ENCODE assay signal across 8 cellular contexts in the genomic region with DNA sequence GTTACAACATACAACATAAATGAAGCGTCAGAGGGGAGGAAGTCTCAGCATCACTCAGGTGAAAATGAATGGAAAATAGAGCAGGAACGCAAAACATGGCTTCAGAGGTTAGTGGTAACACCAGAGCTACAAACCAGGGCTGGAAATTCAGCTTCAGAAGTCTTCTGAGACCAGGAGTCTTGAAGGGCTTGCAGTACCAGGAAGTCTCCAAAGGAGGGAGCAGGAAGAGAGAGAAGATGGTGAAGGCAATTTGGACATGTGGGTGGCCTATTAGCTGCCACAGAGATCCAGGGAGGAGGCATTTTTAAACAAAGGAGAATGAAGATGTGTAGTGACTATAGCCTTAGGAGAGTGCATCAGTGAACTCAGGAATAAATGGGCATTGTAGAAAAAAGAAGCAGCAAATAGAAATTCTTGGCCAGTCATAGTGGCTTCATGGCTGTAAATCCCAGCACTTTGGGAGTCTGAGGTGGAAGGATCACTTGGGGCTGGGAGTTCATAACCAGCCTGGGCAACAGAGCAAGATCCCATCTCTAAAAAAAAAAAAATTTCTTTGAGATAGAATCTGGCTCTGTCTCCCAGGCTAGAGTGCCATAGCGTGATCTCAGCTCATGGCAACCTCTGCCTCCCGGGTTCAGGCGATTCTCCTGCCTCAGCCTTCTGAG. TPM values are rescaled to one million over a fixed set of nuclear protein-coding genes. Genes with fewer than 3 reads are reported as not detected.
DNase-seq lines count a peak whose midpoint lies in the region; ATAC-seq, FAIRE-seq and TF ChIP-seq lines count a peak whose summit lies in the region.

No MANE protein-coding gene starts in this region.

- no peak overlapping the region for H3K4me3 ChIP-seq in GM12864 (ENCODE audit: low read depth, low read length)
- no peak overlapping the region for H3K4me3 ChIP-seq in osteoblast (ENCODE audit: insufficient read depth, low read length)

- H3K79me2 ChIP-seq in osteoblast (ENCODE audit: insufficient read depth, low read length) = no peaks in the 10 kb centered on the region

- peak overlapping the region; percentile 56 for H2AFZ ChIP-seq in osteoblast (ENCODE audit: low read length)

- DNase-seq in AG08396 (ENCODE audit: low spot score) (peak; percentile 71), GM12864 (ENCODE audit: low read depth) (peak; percentile 33), NCI-H526 (lab: John Stamatoyannopoulos, UW) (peak; percentile 48 to 66), frontal cortex (ENCODE audit: low spot score in 2 of 2) (peak; percentile 29 to 51), osteoblast (ENCODE audit: insufficient read length, low spot score, missing footprints) (peak; percentile 94)
- no peak for DNase-seq in activated T-cell treated with anti-CD3 and anti-CD28 coated beads, Interleukin-2, amount 50 U/mL, for 4 hours

- no peak for FAIRE-seq in frontal cortex (lab: Jason Lieb, UNC)

- ATAC-seq in HG03103 (IDR thresholded peaks at IDR 0.05; ENCODE audit: low read depth, unreplicated experiment) (peak; percentile 68), GM21528 (IDR thresholded peaks at IDR 0.05; ENCODE audit: low FRiP score, unreplicated experiment) (no peak)
- ATAC-seq in activated T-cell treated with anti-CD3 and anti-CD28 coated beads, Interleukin-2, amount 50 U/mL, for 4 hours = peak; percentile 63 to 67

- peaks cover 2% of the 10 kb centered on the region for H3K27me3 Mint-ChIP-seq in activated T-cell treated with anti-CD3 and anti-CD28 coated beads, Interleukin-2, amount 50 U/mL, for 4 hours (ENCODE audit: low read depth)

- H4K20me1 ChIP-seq in osteoblast (ENCODE audit: insufficient read depth, low read length) = no peaks in the 10 kb centered on the region

- TF ChIP-seq CTCF in GM12864 (IDR thresholded peaks at IDR 0.05; ENCODE audit: low read depth, low read length, missing control alignments) = peak; percentile 95
- peak; percentile 90 for TF ChIP-seq CTCF in osteoblast (IDR thresholded peaks at IDR 0.05; ENCODE audit: extremely low read depth, low read depth, low read length)

- H3K4me3 Mint-ChIP-seq in activated T-cell treated with anti-CD3 and anti-CD28 coated beads, Interleukin-2, amount 50 U/mL, for 4 hours = no peak overlapping the region

- H3K9me3 ChIP-seq in osteoblast (ENCODE audit: low read depth, low read length) = no peaks in the 10 kb centered on the region

- H3K4me1 Mint-ChIP-seq in activated T-cell treated with anti-CD3 and anti-CD28 coated beads, Interleukin-2, amount 50 U/mL, for 4 hours (ENCODE audit: low read depth) = no peaks in the 10 kb centered on the region

- H3K27ac ChIP-seq in osteoblast (ENCODE audit: low read depth, low read length) = no peak overlapping the region

- no peaks in the 10 kb centered on the region for H3K36me3 Mint-ChIP-seq in activated T-cell treated with anti-CD3 and anti-CD28 coated beads, Interleukin-2, amount 50 U/mL, for 4 hours (ENCODE audit: insufficient read depth)

- no peaks in the 10 kb centered on the region for H3K36me3 ChIP-seq in osteoblast (ENCODE audit: insufficient read depth, low read length)

- H3K9me3 Mint-ChIP-seq in activated T-cell treated with anti-CD3 and anti-CD28 coated beads, Interleukin-2, amount 50 U/mL, for 4 hours = no peaks in the 10 kb centered on the region

- H3K4me2 ChIP-seq in osteoblast (ENCODE audit: insufficient read depth, low read length) = no peak overlapping the region

- no peaks in the 10 kb centered on the region for H3K27me3 ChIP-seq in osteoblast (ENCODE audit: insufficient read depth, low read length)

- peaks cover 8% of the 10 kb centered on the region for H3K4me1 ChIP-seq in osteoblast (ENCODE audit: insufficient read depth, low read length)

RNA-seq across cellular contexts. Expression of gene TET1, which starts 9.3 kb away (rescaled TPM):
- total RNA-seq in activated T-cell treated with anti-CD3 and anti-CD28 coated beads, Interleukin-2, amount 50 U/mL, for 4 hours = under 1 TPM; 0.14 to 0.24 (median 0.23) TPM
- total RNA-seq in frontal cortex = 39.9 TPM
- total RNA-seq in osteoblast = 3.8 and 4.0 TPM in 2 replicates

RNA-seq across cellular contexts. Expression of gene SLC25A16, which starts 23.6 kb away (rescaled TPM):
- total RNA-seq in activated T-cell treated with anti-CD3 and anti-CD28 coated beads, Interleukin-2, amount 50 U/mL, for 4 hours = 10 to 100 TPM; 16.0 to 21.4 (median 18.5) TPM
- total RNA-seq in frontal cortex (45.7 TPM), osteoblast (18.6 and 23.9 TPM in 2 replicates)
